1 cellular context compared by ENCODE assay signal in genomic region chr22:17158568-17159503, GRCh38.
TF ChIP-seq lines count a peak whose summit lies in the region.

HDHD5 (minus strand) TSS chr22:17159277; CDS start chr22:17159251, 26 bp downstream.

TF ChIP-seq in K562, 482 proteins besides CTCF, POLR2A, EP300 and RAD21 (continued from another document and continues in another):
- TF ChIP-seq HMGXB4 (CRISPR knock-in tag; IDR thresholded peaks at IDR 0.05) (peak; percentile 79), SMARCE1 (IDR thresholded peaks at IDR 0.05) (no peak), KDM5B (IDR thresholded peaks at IDR 0.05; ENCODE audit: insufficient replicate concordance, low read depth, low read length) (peak; percentile 34), FOXP1 (CRISPR knock-in tag; IDR thresholded peaks at IDR 0.05) (peak; percentile 87; the same call in 1 of the 2 replicates), HNRNPH1 (optimal IDR thresholded peaks at IDR 0.05; ENCODE audit: low read depth, low read length) (no peak), DPF2 (IDR thresholded peaks at IDR 0.05) (no peak), CREB1 (IDR thresholded peaks at IDR 0.05) (no peak), CREB1 (CRISPR knock-in tag; IDR thresholded peaks at IDR 0.05) (peak; percentile 17; the same call in 1 of the 2 replicates), MCM3 (IDR thresholded peaks at IDR 0.05) (no peak), TEAD1 (CRISPR knock-in tag; IDR thresholded peaks at IDR 0.05) (peak; percentile 10 to 75; a peak in 1 of 4 replicates), FOXK1 (CRISPR knock-in tag; IDR thresholded peaks at IDR 0.05; ENCODE audit: borderline replicate concordance) (no peak), MBD2 (IDR thresholded peaks at IDR 0.05; ENCODE audit: borderline replicate concordance, low read depth) (peak; percentile 71; the same call in 1 of the 2 replicates), TGIF2 (CRISPR knock-in tag; IDR thresholded peaks at IDR 0.05) (peak; percentile 84; the same call in 1 of the 2 replicates), HCFC1 (IDR thresholded peaks at IDR 0.05; ENCODE audit: low read depth, low read length) (peak; percentile 89), MLX (CRISPR knock-in tag; conservative IDR thresholded peaks at IDR 0.05) (0 out of 4 replicates have a peak, but pooled peaks of 1 of the 2 experiments have one; percentile 33), YY1 (IDR thresholded peaks at IDR 0.05; ENCODE audit: borderline replicate concordance in 1 of 3, control insufficient read depth in 1 of 3, extremely low read depth in 1 of 3, insufficient read depth in 3 of 3, insufficient read length in 1 of 3, insufficient replicate concordance in 2 of 3, low read depth in 1 of 3, low read length in 2 of 3) (peak in 1 of 3 experiments; percentile 3), CXXC5 (CRISPR knock-in tag; IDR thresholded peaks at IDR 0.05) (peak; percentile 99), NONO (IDR thresholded peaks at IDR 0.05; ENCODE audit: low read depth in 2 of 2, low read length in 1 of 2) (peak in 1 of 2 experiments; percentile 78; a peak in 2 of 4 replicates), ZNF444 (CRISPR knock-in tag; IDR thresholded peaks at IDR 0.05) (no peak), HMGN3 (IDR thresholded peaks at IDR 0.05; ENCODE audit: borderline replicate concordance, extremely low read depth, insufficient read length, low read depth, low read length) (peak; percentile 48), CCNT2 (IDR thresholded peaks at IDR 0.05; ENCODE audit: borderline replicate concordance, extremely low read depth, insufficient read length, low read depth, low read length) (peak; percentile 70), L3MBTL2 (IDR thresholded peaks at IDR 0.05) (peak; percentile 98), KDM1A (IDR thresholded peaks at IDR 0.05) (peak in 1 of 2 experiments; percentile 60; a peak in 1 of 4 replicates), BHLHE40 (IDR thresholded peaks at IDR 0.05; ENCODE audit: low read length) (peak; percentile 97), IRF9 (tag; IDR thresholded peaks at IDR 0.05) (no peak), RB1 (IDR thresholded peaks at IDR 0.05; ENCODE audit: low read depth) (peak; percentile 72), ZNF766 (CRISPR knock-in tag; conservative IDR thresholded peaks at IDR 0.05) (0 out of 2 replicates have a peak, but pooled peaks have one; percentile 45), ELF2 (CRISPR knock-in tag; IDR thresholded peaks at IDR 0.05) (no peak), ZNF239 (CRISPR knock-in tag; IDR thresholded peaks at IDR 0.05) (no peak), BCOR (IDR thresholded peaks at IDR 0.05) (peak; percentile 50; the same call in 1 of the 2 replicates), NRF1 (conservative IDR thresholded peaks at IDR 0.05 in 1 of 2, IDR thresholded peaks at IDR 0.05 in 1 of 2) (peak; percentile 67 to 72), USF2 (CRISPR knock-in tag; IDR thresholded peaks at IDR 0.05) (0 out of 2 replicates have a peak, but pooled peaks have one; percentile 13), ETV1 (tag; conservative IDR thresholded peaks at IDR 0.05; ENCODE audit: low read depth) (peak; percentile 40; the same call in 1 of the 2 replicates), E2F1 (CRISPR knock-in tag; IDR thresholded peaks at IDR 0.05) (peak; percentile 54; the same call in 1 of the 2 replicates), UBTF (IDR thresholded peaks at IDR 0.05; ENCODE audit: borderline replicate concordance in 1 of 2, low read depth in 2 of 2, low read length in 2 of 2) (peak; percentile 41 to 79; a peak in 2 of 4 replicates), HDAC1 (IDR thresholded peaks at IDR 0.05) (peak in 1 of 2 experiments; percentile 74; a peak in 2 of 4 replicates), PCBP1 (IDR thresholded peaks at IDR 0.05; ENCODE audit: low read depth, low read length, poor library complexity, severe bottlenecking) (peak; percentile 42), ZNF24 (IDR thresholded peaks at IDR 0.05) (0 out of 2 replicates have a peak, but pooled peaks have one; percentile 2), NKRF (IDR thresholded peaks at IDR 0.05; ENCODE audit: borderline replicate concordance) (peak; percentile 49; the same call in 1 of the 2 replicates), ZSCAN32 (CRISPR knock-in tag; IDR thresholded peaks at IDR 0.05) (no peak), ZBTB34 (CRISPR knock-in tag; IDR thresholded peaks at IDR 0.05) (no peak), XRCC5 (IDR thresholded peaks at IDR 0.05; ENCODE audit: low read depth, low read length) (0 out of 2 replicates have a peak, but pooled peaks have one; percentile 34), FOS (IDR thresholded peaks at IDR 0.05; ENCODE audit: extremely low read depth, insufficient read length) (peak; percentile 35), DMBX1 (CRISPR knock-in tag; IDR thresholded peaks at IDR 0.05; ENCODE audit: borderline replicate concordance) (peak; percentile 42; the same call in 1 of the 2 replicates), KDM2B (CRISPR knock-in tag; IDR thresholded peaks at IDR 0.05) (peak; percentile 53; the same call in 1 of the 2 replicates), NR2C2 (CRISPR knock-in tag; IDR thresholded peaks at IDR 0.05) (no peak), NR2C2 (tag; IDR thresholded peaks at IDR 0.05) (peak; percentile 71), ZFX (CRISPR knock-in tag; IDR thresholded peaks at IDR 0.05) (peak; percentile 59), NFYB (IDR thresholded peaks at IDR 0.05; ENCODE audit: extremely low read depth, insufficient read length) (peak; percentile 86), ZBTB43 (CRISPR knock-in tag; IDR thresholded peaks at IDR 0.05) (no peak), CGGBP1 (CRISPR knock-in tag; IDR thresholded peaks at IDR 0.05) (no peak), VEZF1 (CRISPR knock-in tag; IDR thresholded peaks at IDR 0.05) (peak; percentile 98)
